8 cellular contexts compared by ENCODE assay signal in genomic region chr17:81033535-81034167, GRCh38. TPM values are rescaled to one million over a fixed set of nuclear protein-coding genes. Genes with fewer than 3 reads are reported as not detected.
DNase-seq lines count a peak whose midpoint lies in the region; ATAC-seq and TF ChIP-seq lines count a peak whose summit lies in the region.

No MANE protein-coding gene starts in this region.

- peaks cover 2% of the 10 kb centered on the region for H3K36me3 Mint-ChIP-seq in activated naive CD4-positive, alpha-beta T cell treated with anti-CD3 and anti-CD28 coated beads, Interleukin-2, amount 50 U/mL, for 24 hours
- peaks cover 32% of the 10 kb centered on the region for H3K36me3 Mint-ChIP-seq in MCF 10A (ENCODE audit: insufficient read depth, unreplicated experiment)
- no peaks in the 10 kb centered on the region for H3K36me3 Mint-ChIP-seq in memory B cell

- no peaks in the 10 kb centered on the region for H3K9me3 Mint-ChIP-seq in activated naive CD4-positive, alpha-beta T cell treated with anti-CD3 and anti-CD28 coated beads, Interleukin-2, amount 50 U/mL, for 24 hours
- H3K9me3 Mint-ChIP-seq in MCF 10A (ENCODE audit: unreplicated experiment) (no peaks in the 10 kb centered on the region), memory B cell (no peaks in the 10 kb centered on the region)

- peaks cover 3 to 7% of the 10 kb centered on the region in 2 donors for H3K4me1 ChIP-seq in uterus

- H3K27me3 ChIP-seq in uterus = no peaks in the 10 kb centered on the region

- CTCF ChIA-PET in MCF 10A (lab: Yijun Ruan, JAX) = interaction anchor here (3.0 kb wide), 1 partner anchor 10 kb away, joined by 17 read pairs; no protein-coding TSS in a partner anchor

- no peak for DNase-seq in activated naive CD4-positive, alpha-beta T cell treated with Interleukin-2 at 50 U/mL for 16 hours
- no peak for DNase-seq in MCF 10A (ENCODE audit: unreplicated experiment)
- DNase-seq in memory B cell (ENCODE audit: low spot score in 2 of 2) = no peak
- no peak for DNase-seq in uterus
- DNase-seq in NCI-H82 treated with DMSO at 0.1 percent for 48 hours (lab: John Stamatoyannopoulos, UW; ENCODE audit: unreplicated experiment) = no peak
- no peak for DNase-seq in activated gamma-delta T cell (lab: John Stamatoyannopoulos, UW)
- DNase-seq in DMS79 treated with DMSO at 0.1 percent for 48 hours (lab: John Stamatoyannopoulos, UW) = no peak

- POLR2A ChIA-PET in MCF 10A (lab: Yijun Ruan, JAX) = interaction anchor here (0.8 to 1.9 kb wide), 7 partner anchors 8 to 205 kb away, joined by 3 to 7 read pairs (median 3); partner anchors contain the start of genes NDUFAF8 and TEPSIN

- TF ChIP-seq POLR2A in uterus (IDR thresholded peaks at IDR 0.05) = no peak

- H3K4me1 Mint-ChIP-seq in activated naive CD4-positive, alpha-beta T cell treated with anti-CD3 and anti-CD28 coated beads, Interleukin-2, amount 50 U/mL, for 24 hours = peaks cover 21% of the 10 kb centered on the region
- H3K4me1 Mint-ChIP-seq in MCF 10A (ENCODE audit: insufficient read depth, unreplicated experiment) = peaks cover 36% of the 10 kb centered on the region
- peaks cover 9% of the 10 kb centered on the region for H3K4me1 Mint-ChIP-seq in memory B cell

- H3K27ac ChIP-seq in uterus = no peak overlapping the region

- no peaks in the 10 kb centered on the region for H3K36me3 ChIP-seq in uterus

- ATAC-seq in memory B cell (ENCODE audit: low read depth) = no peak

- peak overlapping the region; percentile 83 for H3K4me3 Mint-ChIP-seq in activated naive CD4-positive, alpha-beta T cell treated with anti-CD3 and anti-CD28 coated beads, Interleukin-2, amount 50 U/mL, for 24 hours
- H3K4me3 Mint-ChIP-seq in MCF 10A (ENCODE audit: unreplicated experiment) (peak overlapping the region; percentile 82), memory B cell (peak overlapping the region; percentile 75)

- no TSS peak for BruUV-seq in MCF 10A (replicated peaks; lab: Mats Ljungman, UMichigan)

- no peaks in the 10 kb centered on the region for H3K9me3 ChIP-seq in uterus

- H3K27ac Mint-ChIP-seq in activated naive CD4-positive, alpha-beta T cell treated with anti-CD3 and anti-CD28 coated beads, Interleukin-2, amount 50 U/mL, for 24 hours = peak overlapping the region; percentile 17
- no peak overlapping the region for H3K27ac Mint-ChIP-seq in MCF 10A (ENCODE audit: low read depth, unreplicated experiment)
- no peak overlapping the region for H3K27ac Mint-ChIP-seq in memory B cell

- H3K27me3 Mint-ChIP-seq in activated naive CD4-positive, alpha-beta T cell treated with anti-CD3 and anti-CD28 coated beads, Interleukin-2, amount 50 U/mL, for 24 hours = no peaks in the 10 kb centered on the region
- no peaks in the 10 kb centered on the region for H3K27me3 Mint-ChIP-seq in MCF 10A (ENCODE audit: insufficient read depth, unreplicated experiment)
- H3K27me3 Mint-ChIP-seq in memory B cell = peaks cover 13% of the 10 kb centered on the region

- TF ChIP-seq CTCF in MCF 10A (IDR thresholded peaks at IDR 0.05; ENCODE audit: unreplicated experiment) = no peak
- TF ChIP-seq CTCF in uterus (IDR thresholded peaks at IDR 0.05) = no peak

- H3K4me3 ChIP-seq in uterus = peak overlapping the region; percentile 43 to 72

- intact Hi-C loops in MCF 10A (cut with micrococcal nuclease) = no loop called here
- intact Hi-C loops in uterus (cut with DNase I; ENCODE audit: low total_unique reads) = no loop called here

RNA-seq across cellular contexts. Expression of gene BAIAP2, which starts 1.3 kb away (rescaled TPM):
- total RNA-seq in MCF 10A (2022) (46.4 and 67.0 TPM in 2 replicates), uterus (10 to 100 TPM; 16.5 to 70.7 (median 45.8) TPM)

RNA-seq across cellular contexts. Expression of gene CHMP6, which starts 42.0 kb away (rescaled TPM):
- total RNA-seq in MCF 10A (2022) (19.5 and 22.6 TPM in 2 replicates), uterus (10 to 100 TPM in 3 of 4 donors, 1 to 10 TPM in 1; 3.6 to 33.2 (median 19.8) TPM)
